8 cellular contexts compared by ENCODE assay signal in genomic region chr19:42529248-42529764, GRCh38. TPM values are rescaled to one million over a fixed set of nuclear protein-coding genes. Genes with fewer than 3 reads are reported as not detected.
DNase-seq lines count a peak whose midpoint lies in the region; ATAC-seq lines count a peak whose summit lies in the region.

No MANE protein-coding gene starts in this region.

- peaks cover 9% of the 10 kb centered on the region for H3K27me3 ChIP-seq in MG63

- no peaks in the 10 kb centered on the region for H3K9me3 ChIP-seq in MG63

- ATAC-seq in left lobe of liver = peak; percentile 91

- H3K36me3 ChIP-seq in MG63 = no peaks in the 10 kb centered on the region

- H3K4me3 ChIP-seq in MG63 = no peak overlapping the region

- DNase-seq in NCI-H345 (lab: John Stamatoyannopoulos, UW) = peak; percentile 6
- no peak for DNase-seq in NCI-H345 treated with DMSO at 0.1 percent for 48 hours (lab: John Stamatoyannopoulos, UW; ENCODE audit: unreplicated experiment)
- peak; percentile 28 for DNase-seq in MG63
- peak; percentile 49 for DNase-seq in activated CD4-positive, alpha-beta T cell treated with anti-CD3 and anti-CD28 coated beads for 1 hour
- peak; percentile 30 for DNase-seq in cerebellum (ENCODE audit: low spot score)
- peak; percentile 81 for DNase-seq in left lobe of liver (ENCODE audit: low spot score)
- peak; percentile 73 for DNase-seq in stimulated activated CD4-positive, alpha-beta T cell treated with anti-CD3 and anti-CD28 coated beads, Interleukin-4, amount 100 ng/mL, for 24 hours
- no peak for DNase-seq in SHP77 treated with DMSO at 0.1 percent for 48 hours (lab: John Stamatoyannopoulos, UW)

RNA-seq across cellular contexts. Expression of gene CEACAM1, which starts 1.0 kb away (rescaled TPM):
- not detected in 2 replicates for total RNA-seq in MG63 (2014; rRNA removed; shearing (Covaris generic); ENCODE audit: low replicate concordance)
- total RNA-seq in cerebellum (0.36 TPM), left lobe of liver (27.0 TPM)

Comparison
In these comparisons a context has a peak if more than half of its experiments do, and no peak if none do; other contexts are left out.
1. DNase-seq: peak in NCI-H345 (single experiment), MG63 (single experiment), activated CD4-positive, alpha-beta T cell treated with anti-CD3 and anti-CD28 coated beads for 1 hour (single experiment), cerebellum (single experiment), left lobe of liver (single experiment) and stimulated activated CD4-positive, alpha-beta T cell treated with anti-CD3 and anti-CD28 coated beads, Interleukin-4, amount 100 ng/mL, for 24 hours (single experiment); none in NCI-H345 treated with DMSO at 0.1 percent for 48 hours (single experiment) and SHP77 treated with DMSO at 0.1 percent for 48 hours (single experiment).
2. RNA of gene CEACAM1, which starts 1.0 kb away (total RNA-seq): 27.0 TPM in left lobe of liver (single experiment); 0.36 TPM in cerebellum (single experiment) and not detected in MG63; every median in the first group is over 10 times any median in the second.